ENCODE assay signal across 8 cellular contexts in the genomic region with DNA sequence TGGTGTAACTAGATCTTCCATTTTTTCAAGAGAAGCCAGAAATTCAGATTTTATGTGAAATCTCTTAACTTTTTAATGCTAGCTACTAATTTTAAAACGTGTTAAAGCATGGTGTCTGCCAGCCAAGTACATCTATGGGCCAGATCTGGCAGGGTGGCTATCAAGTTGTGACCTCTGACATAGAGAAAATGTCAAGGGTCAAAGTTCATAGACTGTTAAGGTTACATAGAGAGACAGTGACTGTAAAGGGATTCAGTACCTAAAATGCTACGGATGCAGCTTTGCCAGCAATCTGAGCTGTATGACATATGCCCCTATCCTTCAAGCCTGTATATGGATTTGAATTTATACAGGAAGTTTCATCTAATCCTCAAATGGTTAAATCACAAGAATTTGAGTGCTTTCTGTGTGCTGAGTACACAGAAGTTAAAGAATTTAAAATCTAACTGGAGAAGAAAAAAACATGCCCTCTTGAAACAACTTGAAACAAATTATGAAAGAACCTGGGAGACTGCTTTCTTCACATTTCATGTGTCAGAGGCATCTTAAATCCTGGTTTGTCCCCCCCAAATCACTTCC. TPM values are rescaled to one million over a fixed set of nuclear protein-coding genes. Genes with fewer than 3 reads are reported as not detected.
DNase-seq lines count a peak whose midpoint lies in the region; ATAC-seq and TF ChIP-seq lines count a peak whose summit lies in the region.

No MANE protein-coding gene starts in this region.

- H3K4me1 ChIP-seq in right lobe of liver: no peaks in the 10 kb centered on the region
- H3K4me1 ChIP-seq in thyroid gland: peaks cover 31 to 33% of the 10 kb centered on the region in 2 donors

- no peak for DNase-seq in activated CD4-positive, alpha-beta T cell treated with anti-CD3 and anti-CD28 coated beads, Interleukin-2, amount 10 ng/mL, durations not matched to agents 24 days and 14 days
- no peak for DNase-seq in activated CD4-positive, alpha-beta T cell treated with anti-CD3 and anti-CD28 coated beads, Interleukin-2, amount 50 U/mL, for 4 hours
- DNase-seq in right lobe of liver (no peak), thyroid gland (no peak), NCI-H1048 (lab: John Stamatoyannopoulos, UW) (no peak), NCI-H1092 (lab: John Stamatoyannopoulos, UW) (no peak)

- H3K27me3 ChIP-seq in right lobe of liver (no peaks in the 10 kb centered on the region), thyroid gland (no peaks in the 10 kb centered on the region)

- H3K4me3 ChIP-seq in right lobe of liver (peak overlapping the region in 2 of 3 donors; percentile 64 to 87), thyroid gland (replicated peaks in 1 of 3) (peak overlapping the region; percentile 31 to 78 (median 75))

- TF ChIP-seq CTCF in right lobe of liver (IDR thresholded peaks at IDR 0.05): no peak
- no peak for TF ChIP-seq CTCF in thyroid gland (IDR thresholded peaks at IDR 0.05)

- peaks cover 33% of the 10 kb centered on the region for H3K4me1 Mint-ChIP-seq in activated CD4-positive, alpha-beta T cell treated with anti-CD3 and anti-CD28 coated beads, Interleukin-2, amount 10 ng/mL, durations not matched to agents 24 days and 14 days
- H3K4me1 Mint-ChIP-seq in activated naive CD8-positive, alpha-beta T cell (ENCODE audit: low read depth): peaks cover 45% of the 10 kb centered on the region

- H3K9me3 Mint-ChIP-seq in activated CD4-positive, alpha-beta T cell treated with anti-CD3 and anti-CD28 coated beads, Interleukin-2, amount 10 ng/mL, durations not matched to agents 24 days and 14 days: peaks cover 8% of the 10 kb centered on the region
- no peaks in the 10 kb centered on the region for H3K9me3 Mint-ChIP-seq in activated naive CD8-positive, alpha-beta T cell (ENCODE audit: low read depth)

- H3K27ac ChIP-seq in right lobe of liver (peak overlapping the region in 1 of 3 donors; percentile 90), thyroid gland (peak overlapping the region; percentile 93 to 97 (median 94))

- TF ChIP-seq POLR2A in right lobe of liver (IDR thresholded peaks at IDR 0.05): no peak
- no peak for TF ChIP-seq POLR2A in thyroid gland (IDR thresholded peaks at IDR 0.05)

- H3K9me3 ChIP-seq in right lobe of liver (no peaks in the 10 kb centered on the region), thyroid gland (no peaks in the 10 kb centered on the region)

- H3K36me3 ChIP-seq in right lobe of liver (no peaks in the 10 kb centered on the region), thyroid gland (no peaks in the 10 kb centered on the region)

- H3K4me3 Mint-ChIP-seq in activated CD4-positive, alpha-beta T cell treated with anti-CD3 and anti-CD28 coated beads, Interleukin-2, amount 10 ng/mL, durations not matched to agents 24 days and 14 days: peak overlapping the region; percentile 86
- peak overlapping the region; percentile 92 for H3K4me3 Mint-ChIP-seq in activated naive CD8-positive, alpha-beta T cell

- H3K36me3 Mint-ChIP-seq in activated CD4-positive, alpha-beta T cell treated with anti-CD3 and anti-CD28 coated beads, Interleukin-2, amount 10 ng/mL, durations not matched to agents 24 days and 14 days (ENCODE audit: low read depth): peaks cover 9% of the 10 kb centered on the region
- peaks cover 4% of the 10 kb centered on the region for H3K36me3 Mint-ChIP-seq in activated naive CD8-positive, alpha-beta T cell

- intact Hi-C loops in activated CD4-positive, alpha-beta T cell treated with anti-CD3 and anti-CD28 coated beads, Interleukin-2, amount 10 ng/mL, durations not matched to agents 24 days and 14 days (cut with micrococcal nuclease): loop anchor here (10.0 kb wide), 1 partner anchor 802 kb away; a partner anchor contains a TSS
- intact Hi-C loops in right lobe of liver (cut with DNase I): no loop called here
- intact Hi-C loops in thyroid gland (cut with DNase I): no loop called here

- H3K27me3 Mint-ChIP-seq in activated CD4-positive, alpha-beta T cell treated with anti-CD3 and anti-CD28 coated beads, Interleukin-2, amount 10 ng/mL, durations not matched to agents 24 days and 14 days: peaks cover 18% of the 10 kb centered on the region
- H3K27me3 Mint-ChIP-seq in activated naive CD8-positive, alpha-beta T cell: no peaks in the 10 kb centered on the region

- 55% methylated on average over 2 of the region's 2 CpGs for WGBS in right lobe of liver (ENCODE audit: insufficient coverage, low coverage, low lambda C conversion rate, missing lambda C conversion rate)
- WGBS in thyroid gland, 2 donors: 48 to 52% methylated on average over 2 of the region's 2 CpGs

- ATAC-seq in right lobe of liver (no peak), GM19035 (IDR thresholded peaks at IDR 0.05; ENCODE audit: unreplicated experiment) (no peak)

- peak overlapping the region; percentile 89 for H3K27ac Mint-ChIP-seq in activated CD4-positive, alpha-beta T cell treated with anti-CD3 and anti-CD28 coated beads, Interleukin-2, amount 10 ng/mL, durations not matched to agents 24 days and 14 days
- peak overlapping the region; percentile 90 for H3K27ac Mint-ChIP-seq in activated naive CD8-positive, alpha-beta T cell

RNA-seq across cellular contexts. Expression of a gene that starts 1.0 kb away (rescaled TPM):
- total RNA-seq in activated CD4-positive, alpha-beta T cell treated with anti-CD3 and anti-CD28 coated beads, Interleukin-2, amount 10 ng/mL, durations not matched to agents 24 days and 14 days: 9.5 and 11.0 TPM in 2 replicates
- 1 to 10 TPM; 1.6 to 8.7 (median 4.9) TPM for total RNA-seq in right lobe of liver
- total RNA-seq in thyroid gland: 10 to 100 TPM; 40.0 to 78.9 (median 55.0) TPM

RNA-seq across cellular contexts. Expression of a gene that starts 52.5 kb away (rescaled TPM):
- total RNA-seq in activated CD4-positive, alpha-beta T cell treated with anti-CD3 and anti-CD28 coated beads, Interleukin-2, amount 10 ng/mL, durations not matched to agents 24 days and 14 days: 14.8 and 15.5 TPM in 2 replicates
- 10 to 100 TPM in 2 of 6 experiments, 1 to 10 TPM in 4; 7.8 to 10.9 (median 8.9) TPM for total RNA-seq in right lobe of liver
- 10 to 100 TPM; 18.8 to 23.5 (median 21.3) TPM for total RNA-seq in thyroid gland
